10 cellular contexts compared by ENCODE assay signal in genomic region chr20:23159256-23159922, GRCh38.
DNase-seq lines count a peak whose midpoint lies in the region; ATAC-seq, FAIRE-seq and TF ChIP-seq lines count a peak whose summit lies in the region.
"Had no signal": no experiment of that assay in that cellular context is flagged by ENCODE, and none has a peak within 500 bp of the region (broad histone marks: within the 10 kb centered on the region; RNA-seq: fewer than 3 reads in every experiment).

No MANE protein-coding gene starts in this region.

- no peaks in the 10 kb centered on the region for H3K9me3 Mint-ChIP-seq in activated T-helper 1 cell treated with anti-CD3 and anti-CD28 coated beads, Interleukin-12 subunit alpha, Interleukin-12 subunit beta, Interleukin-2, Interleukin-4 antibody, amounts not matched to agents 30 ng/mL and 10 ng/mL and 1 ng/mL, durations not matched to agents 14 hours and 24 hours and 36 hours
- H3K9me3 Mint-ChIP-seq: CD8-positive, alpha-beta memory T cell had no signal

- H3K36me3 ChIP-seq in BLaER1 (no peaks in the 10 kb centered on the region), MM.1S (replicated peaks; ENCODE audit: insufficient read depth, low read length) (no peaks in the 10 kb centered on the region), lung (ENCODE audit: control insufficient read depth in 2 of 2, insufficient read depth in 2 of 2, low read length in 2 of 2) (no peaks in the 10 kb centered on the region)

- H3K27me3 Mint-ChIP-seq in activated T-helper 1 cell treated with anti-CD3 and anti-CD28 coated beads, Interleukin-12 subunit alpha, Interleukin-12 subunit beta, Interleukin-2, Interleukin-4 antibody, amounts not matched to agents 30 ng/mL and 10 ng/mL and 1 ng/mL, durations not matched to agents 14 hours and 24 hours and 36 hours (ENCODE audit: insufficient read depth): peaks cover 2% of the 10 kb centered on the region

- peak overlapping the region; percentile 73 for H3K27ac Mint-ChIP-seq in activated T-helper 1 cell treated with anti-CD3 and anti-CD28 coated beads, Interleukin-12 subunit alpha, Interleukin-12 subunit beta, Interleukin-2, Interleukin-4 antibody, amounts not matched to agents 30 ng/mL and 10 ng/mL and 1 ng/mL, durations not matched to agents 14 hours and 24 hours and 36 hours

- peaks cover 40% of the 10 kb centered on the region for H3K4me1 ChIP-seq in BLaER1
- H3K4me1 ChIP-seq in MM.1S (ENCODE audit: low read length): no peaks in the 10 kb centered on the region
- peaks cover 8 to 19% of the 10 kb centered on the region in 2 donors for H3K4me1 ChIP-seq in lung (ENCODE audit: control insufficient read depth in 2 of 2, insufficient read depth in 2 of 2, low read length in 2 of 2)

- FAIRE-seq in urothelium cell line (lab: Jason Lieb, UNC): no peak

- no peaks in the 10 kb centered on the region for H3F3A ChIP-seq in MM.1S (ENCODE audit: insufficient read depth, low read length)

- WGBS in lung, 2 donors: 33 to 43% methylated on average over 3 of the region's 3 CpGs

- H3K4me1 Mint-ChIP-seq in activated T-helper 1 cell treated with anti-CD3 and anti-CD28 coated beads, Interleukin-12 subunit alpha, Interleukin-12 subunit beta, Interleukin-2, Interleukin-4 antibody, amounts not matched to agents 30 ng/mL and 10 ng/mL and 1 ng/mL, durations not matched to agents 14 hours and 24 hours and 36 hours (ENCODE audit: low read depth): peaks cover 40% of the 10 kb centered on the region

- H3K9ac ChIP-seq in BLaER1 (no peak overlapping the region), MM.1S (ENCODE audit: low read length) (no peak overlapping the region)

- H3K27ac ChIP-seq in BLaER1 (peak overlapping the region; percentile 52; the same call in 1 of the 2 replicates), MM.1S (ENCODE audit: low read length) (peak overlapping the region; percentile 43; the same call in 1 of the 2 replicates), lung (ENCODE audit: low read depth in 1 of 2, low read length in 1 of 2) (peak overlapping the region; percentile 41 to 54)

- DNase-seq in MM.1S (no peak), lung (ENCODE audit: low spot score) (no peak), urothelium cell line (ENCODE audit: low spot score) (no peak), DMS153 (lab: John Stamatoyannopoulos, UW) (no peak)
- DNase-seq in activated T-helper 1 cell treated with anti-CD3 and anti-CD28 coated beads, Interleukin-12 subunit alpha, Interleukin-12 subunit beta, Interleukin-2, Interleukin-4 antibody, amounts not matched to agents 30 ng/mL and 10 ng/mL and 1 ng/mL, durations not matched to agents 14 hours and 24 hours and 36 hours (ENCODE audit: low spot score): no peak
- DNase-seq: CD8-positive, alpha-beta memory T cell; GOT3 had no signal

- H3K36me3 Mint-ChIP-seq in activated T-helper 1 cell treated with anti-CD3 and anti-CD28 coated beads, Interleukin-12 subunit alpha, Interleukin-12 subunit beta, Interleukin-2, Interleukin-4 antibody, amounts not matched to agents 30 ng/mL and 10 ng/mL and 1 ng/mL, durations not matched to agents 14 hours and 24 hours and 36 hours (ENCODE audit: low read depth): no peaks in the 10 kb centered on the region
- H3K36me3 Mint-ChIP-seq: CD8-positive, alpha-beta memory T cell had no signal

- peak overlapping the region; percentile 25 for H3K4me3 Mint-ChIP-seq in activated T-helper 1 cell treated with anti-CD3 and anti-CD28 coated beads, Interleukin-12 subunit alpha, Interleukin-12 subunit beta, Interleukin-2, Interleukin-4 antibody, amounts not matched to agents 30 ng/mL and 10 ng/mL and 1 ng/mL, durations not matched to agents 14 hours and 24 hours and 36 hours
- H3K4me3 Mint-ChIP-seq: CD8-positive, alpha-beta memory T cell had no signal

- no peaks in the 10 kb centered on the region for H3K79me2 ChIP-seq in MM.1S (ENCODE audit: low read length)

- H3K9me3 ChIP-seq in BLaER1: no peaks in the 10 kb centered on the region
- no peaks in the 10 kb centered on the region for H3K9me3 ChIP-seq in MM.1S (replicated peaks; ENCODE audit: insufficient read depth, low read length)
- no peaks in the 10 kb centered on the region for H3K9me3 ChIP-seq in lung (ENCODE audit: control insufficient read depth in 2 of 2, insufficient read depth in 1 of 2, low read length in 1 of 2)

- no peaks in the 10 kb centered on the region for H4K20me1 ChIP-seq in BLaER1
- H4K20me1 ChIP-seq in MM.1S (ENCODE audit: insufficient read depth, low read length): no peaks in the 10 kb centered on the region

- no peak overlapping the region for H2AFZ ChIP-seq in MM.1S (ENCODE audit: low read length)

- no peaks in the 10 kb centered on the region for H3K27me3 ChIP-seq in BLaER1
- H3K27me3 ChIP-seq in MM.1S (replicated peaks; ENCODE audit: insufficient read depth, low read length): no peaks in the 10 kb centered on the region
- no peaks in the 10 kb centered on the region for H3K27me3 ChIP-seq in lung (ENCODE audit: control insufficient read depth, insufficient read depth)

- TF ChIP-seq CTCF in MM.1S (IDR thresholded peaks at IDR 0.05; ENCODE audit: low read length): no peak
- TF ChIP-seq CTCF in lung (IDR thresholded peaks at IDR 0.05; ENCODE audit: control extremely low read depth, extremely low read depth): no peak

- H3K9me2 ChIP-seq in MM.1S (replicated peaks; ENCODE audit: insufficient read depth, low read length): no peaks in the 10 kb centered on the region

- H3K4me3 ChIP-seq in BLaER1: no peak overlapping the region
- no peak overlapping the region for H3K4me3 ChIP-seq in MM.1S (ENCODE audit: low read length)
- H3K4me3 ChIP-seq in lung: no peak overlapping the region

- H3K4me2 ChIP-seq in BLaER1 (peak overlapping the region; percentile 63), MM.1S (ENCODE audit: low read depth, low read length) (peak overlapping the region; percentile 34; the same call in 1 of the 2 replicates)

- no peak for ATAC-seq in lung (ENCODE audit: insufficient read depth, low FRiP score)
- no peak for ATAC-seq in HG03565 (IDR thresholded peaks at IDR 0.05; ENCODE audit: unreplicated experiment)
- ATAC-seq in HG03378 (IDR thresholded peaks at IDR 0.05; ENCODE audit: unreplicated experiment): no peak

- intact Hi-C loops in activated T-helper 1 cell treated with anti-CD3 and anti-CD28 coated beads, Interleukin-12 subunit alpha, Interleukin-12 subunit beta, Interleukin-2, Interleukin-4 antibody, amounts not matched to agents 30 ng/mL and 10 ng/mL and 1 ng/mL, durations not matched to agents 14 hours and 24 hours and 36 hours (cut with micrococcal nuclease): no loop called here
